1 cellular context compared by ENCODE assay signal in genomic region chrX:155056471-155056870, GRCh38.
TF ChIP-seq lines count a peak whose summit lies in the region.

No MANE protein-coding gene starts in this region.

TF ChIP-seq in GM12878, 131 proteins besides CTCF, POLR2A, EP300 and RAD21:
- TF ChIP-seq SRF (IDR thresholded peaks at IDR 0.05; ENCODE audit: low read depth in 2 of 2, low read length in 2 of 2), result peak; percentile 44 to 88; a peak in 3 of 4 replicates
- TF ChIP-seq ZNF384 (IDR thresholded peaks at IDR 0.05; ENCODE audit: borderline replicate concordance, low read depth, low read length), result no peak
- no peak for TF ChIP-seq NR2C2 (IDR thresholded peaks at IDR 0.05; ENCODE audit: borderline replicate concordance, control insufficient read depth, insufficient read length, low read depth)
